8 cellular contexts compared by ENCODE assay signal in the genomic region with DNA sequence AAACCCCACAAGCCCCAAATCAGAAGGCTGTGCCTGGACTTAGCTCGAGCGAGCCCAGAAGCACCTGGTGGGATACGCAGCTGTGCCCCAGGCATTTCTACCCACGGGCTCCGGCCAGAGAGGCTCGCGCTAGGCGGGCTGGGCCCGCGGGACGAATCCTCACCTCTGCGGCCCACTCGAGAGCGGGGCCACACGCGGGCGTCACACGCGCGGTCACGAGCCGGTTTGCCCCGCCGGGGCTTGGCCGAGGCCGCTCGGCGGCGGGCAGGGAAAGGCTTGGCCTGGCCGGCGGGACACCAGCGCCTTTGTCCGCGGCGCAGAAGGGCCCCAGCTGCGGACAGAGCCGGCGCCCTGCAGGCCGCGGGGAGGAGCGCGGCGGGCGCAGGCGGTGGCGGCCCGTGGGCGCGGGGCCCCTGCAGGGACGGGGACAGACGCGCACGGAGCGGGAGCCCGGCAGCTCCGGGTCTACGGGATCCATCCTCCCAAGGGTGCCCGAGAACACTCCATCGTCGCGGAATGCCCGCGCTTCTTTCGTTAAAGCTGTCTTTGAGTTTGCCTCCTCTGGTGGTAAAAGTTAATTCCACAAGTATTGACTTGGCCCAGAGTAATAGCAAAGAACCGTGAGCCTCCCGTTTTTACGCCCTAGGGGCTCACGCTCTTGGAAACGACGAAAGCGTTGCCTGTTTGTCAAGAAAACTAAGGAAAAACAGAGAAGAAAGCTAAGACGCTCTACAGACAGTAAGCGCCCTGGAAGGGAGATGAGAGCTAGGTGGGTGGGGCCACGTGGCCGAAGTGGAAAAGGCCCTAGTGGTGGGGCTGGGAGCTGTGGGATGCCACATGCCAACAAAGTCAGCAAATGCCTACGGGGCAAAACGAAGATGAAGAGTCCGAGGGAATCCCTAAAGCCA.
DNase-seq lines count a peak whose midpoint lies in the region; ATAC-seq and TF ChIP-seq lines count a peak whose summit lies in the region.

No MANE protein-coding gene starts in this region.

- H3K27ac Mint-ChIP-seq in T-helper 2 cell treated with Interferon-gamma antibody and Interleukin-4, amounts not matched to agents 5 μg/mL and 100 μg/mL, for 36 hours = no peak overlapping the region

- TF ChIP-seq CTCF in GM13976 (IDR thresholded peaks at IDR 0.05; ENCODE audit: borderline replicate concordance, control extremely low read depth, extremely low read depth, insufficient read depth, missing control alignments) = no peak
- peak; percentile 41 for TF ChIP-seq CTCF in cardiac fibroblast (IDR thresholded peaks at IDR 0.05; ENCODE audit: low read depth, low read length)

- peak overlapping the region; percentile 74 for H3K4me3 Mint-ChIP-seq in T-helper 2 cell treated with Interferon-gamma antibody and Interleukin-4, amounts not matched to agents 5 μg/mL and 100 μg/mL, for 36 hours

- no peaks in the 10 kb centered on the region for H3K9me3 Mint-ChIP-seq in T-helper 2 cell treated with Interferon-gamma antibody and Interleukin-4, amounts not matched to agents 5 μg/mL and 100 μg/mL, for 36 hours

- H3K27me3 Mint-ChIP-seq in T-helper 2 cell treated with Interferon-gamma antibody and Interleukin-4, amounts not matched to agents 5 μg/mL and 100 μg/mL, for 36 hours (ENCODE audit: low read depth) = peaks cover 59% of the 10 kb centered on the region

- in situ Hi-C loops in GM13976 (cut with MboI; ENCODE audit: low sequenced_read_pairs, unreplicated experiment) = no loop called here

- H3K36me3 Mint-ChIP-seq in T-helper 2 cell treated with Interferon-gamma antibody and Interleukin-4, amounts not matched to agents 5 μg/mL and 100 μg/mL, for 36 hours (ENCODE audit: low read depth) = no peaks in the 10 kb centered on the region

- H3K4me3 ChIP-seq in cardiac fibroblast (replicated peaks in 1 of 2; ENCODE audit: low read depth in 2 of 2, low read length in 2 of 2) = peak overlapping the region; percentile 28 to 35

- ATAC-seq in HG03135 (IDR thresholded peaks at IDR 0.05; ENCODE audit: unreplicated experiment) = no peak
- no peak for ATAC-seq in HG03039 (IDR thresholded peaks at IDR 0.05; ENCODE audit: unreplicated experiment)
- ATAC-seq in GM21360 (IDR thresholded peaks at IDR 0.05; ENCODE audit: unreplicated experiment) = no peak

- H3K4me1 Mint-ChIP-seq in T-helper 2 cell treated with Interferon-gamma antibody and Interleukin-4, amounts not matched to agents 5 μg/mL and 100 μg/mL, for 36 hours (ENCODE audit: low read depth) = peaks cover 4% of the 10 kb centered on the region

- peak; percentile 46 for DNase-seq in GM13976 (ENCODE audit: low spot score)
- peak; percentile 31 for DNase-seq in T-helper 2 cell treated with Interferon-gamma antibody and Interleukin-4, amounts not matched to agents 5 μg/mL and 100 μg/mL, for 36 hours (ENCODE audit: low spot score)
- peak; percentile 65 for DNase-seq in cardiac fibroblast (ENCODE audit: low read depth in 2 of 2)
- DNase-seq in islet precursor cell = peak; percentile 85
- DNase-seq in stimulated activated CD4-positive, alpha-beta T cell treated with anti-CD3 and anti-CD28 coated beads, Interleukin-12 subunit alpha, Interleukin-12 subunit beta, amount 100 ng/mL, for 4 hours = peak; percentile 34

Comparison
In these comparisons a context has a peak if more than half of its experiments do, and no peak if none do; other contexts are left out.
1. DNase-seq: peak in every context shown above with its lines; median percentile 85 in islet precursor cell; 65 in cardiac fibroblast; 46 in GM13976; 34 in stimulated activated CD4-positive, alpha-beta T cell treated with anti-CD3 and anti-CD28 coated beads, Interleukin-12 subunit alpha, Interleukin-12 subunit beta, amount 100 ng/mL, for 4 hours; 31 in T-helper 2 cell treated with Interferon-gamma antibody and Interleukin-4, amounts not matched to agents 5 μg/mL and 100 μg/mL, for 36 hours.